39 cellular contexts compared by ENCODE assay signal in the genomic region with DNA sequence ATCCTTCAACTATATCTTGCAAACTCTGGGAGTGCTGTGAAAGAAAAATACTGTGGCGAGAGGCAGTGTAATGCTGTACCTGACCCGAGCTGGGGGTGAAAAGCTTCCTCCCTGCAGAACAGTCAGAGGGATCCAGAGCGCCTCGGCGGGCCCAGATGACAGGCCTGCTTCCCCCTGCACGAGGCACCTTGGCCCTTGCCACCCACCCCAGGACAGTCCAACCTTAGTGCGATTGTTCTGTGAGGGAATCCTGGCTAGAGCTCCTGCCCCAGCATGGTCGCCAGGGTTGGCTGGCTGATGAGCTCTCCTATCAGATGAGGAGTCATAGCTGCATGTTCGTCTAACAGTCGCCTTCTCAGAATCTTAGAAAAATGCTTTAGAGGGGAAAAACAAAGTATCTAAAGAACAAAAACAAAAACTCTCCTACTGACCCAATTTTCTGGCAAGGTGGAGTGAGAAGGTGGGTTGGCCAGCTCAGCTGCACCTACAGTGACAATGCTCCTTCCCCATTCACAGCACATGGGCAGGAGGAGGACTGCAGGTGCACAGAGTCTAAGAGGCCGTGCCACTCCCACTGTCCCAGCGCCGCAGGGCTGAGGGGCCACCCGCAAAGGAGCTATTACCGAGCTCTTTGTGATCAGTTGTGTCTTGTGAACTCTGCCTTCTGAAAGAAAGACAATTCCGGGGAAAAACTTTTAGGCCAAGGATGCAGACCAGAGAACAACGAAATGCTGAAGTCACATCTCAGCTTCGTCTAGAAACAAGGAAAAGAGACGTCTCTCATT. TPM values are rescaled to one million over a fixed set of nuclear protein-coding genes. Genes with fewer than 3 reads are reported as not detected.
"Had no signal": no experiment of that assay in that cellular context is flagged by ENCODE, and none has a peak within 500 bp of the region (broad histone marks: within the 10 kb centered on the region; RNA-seq: fewer than 3 reads in every experiment).

No MANE protein-coding gene starts in this region.

- H3K4me1 ChIP-seq: adrenal gland, body of pancreas, breast epithelium had no signal

- H3K36me3 ChIP-seq: adrenal gland, brain microvascular endothelial cell, breast epithelium, cardiac muscle cell had no signal

- H3K27me3 ChIP-seq: adrenal gland, body of pancreas, brain microvascular endothelial cell, cardiac muscle cell had no signal

- H3K4me3 Mint-ChIP-seq: activated B cell treated with CpG ODN at 0.5 μM for 24 hours; activated CD4-positive, alpha-beta memory T cell treated with anti-CD3 and anti-CD28 coated beads for 36 hours; activated CD4-positive, alpha-beta T cell treated with anti-CD3 and anti-CD28 coated beads, Interleukin-2, amount 10 ng/mL, durations not matched to agents 24 days and 14 days; activated CD8-positive, alpha-beta T cell treated with anti-CD3 and anti-CD28 coated beads for 36 hours; activated naive CD4-positive, alpha-beta T cell treated with anti-CD3 and anti-CD28 coated beads for 36 hours; activated naive CD8-positive, alpha-beta T cell treated with anti-CD3 and anti-CD28 coated beads for 36 hours; activated T-cell treated with anti-CD3 and anti-CD28 coated beads, Interleukin-2, amount 50 U/mL, for 4 hours; activated T-cell treated with anti-CD3 and anti-CD28 coated beads, Interleukin-2, amount 50 U/mL, for 72 hours; activated T-helper 1 cell treated with anti-CD3 and anti-CD28 coated beads, Interleukin-12 subunit alpha, Interleukin-12 subunit beta, Interleukin-2, Interleukin-4 antibody, amounts not matched to agents 30 ng/mL and 10 ng/mL and 1 ng/mL, durations not matched to agents 14 hours and 24 hours and 36 hours; activated T-helper 17 cell treated with anti-CD3 and anti-CD28 coated beads, Interleukin-2, amount 50 U/mL, for 72 hours; central memory CD8-positive, alpha-beta T cell; T-helper 1 cell treated with Interleukin-12 subunit alpha and Interleukin-12 subunit beta and Interleukin-4 antibody, amounts not matched to agents 30 μg/mL and 1 μg/mL, for 36 hours; T-helper 2 cell treated with Interferon-gamma antibody and Interleukin-4, amounts not matched to agents 5 μg/mL and 100 μg/mL, for 36 hours had no signal

- H3K9me3 Mint-ChIP-seq: activated B cell treated with CpG ODN at 0.5 μM for 24 hours; activated CD4-positive, alpha-beta memory T cell treated with anti-CD3 and anti-CD28 coated beads for 36 hours; activated T-helper 1 cell treated with anti-CD3 and anti-CD28 coated beads, Interleukin-12 subunit alpha, Interleukin-12 subunit beta, Interleukin-2, Interleukin-4 antibody, amounts not matched to agents 30 ng/mL and 10 ng/mL and 1 ng/mL, durations not matched to agents 14 hours and 24 hours and 36 hours; central memory CD8-positive, alpha-beta T cell; T-helper 1 cell treated with Interleukin-12 subunit alpha and Interleukin-12 subunit beta and Interleukin-4 antibody, amounts not matched to agents 30 μg/mL and 1 μg/mL, for 36 hours had no signal

- H3K4me3 ChIP-seq: adrenal gland, body of pancreas, breast epithelium, cardiac muscle cell had no signal

- ATAC-seq: activated CD8-positive, alpha-beta T cell treated with anti-CD3 and anti-CD28 coated beads for 36 hours; activated naive CD4-positive, alpha-beta T cell treated with anti-CD3 and anti-CD28 coated beads, Interleukin-2, amount 50 U/mL, for 72 hours; activated T-cell treated with anti-CD3 and anti-CD28 coated beads, Interleukin-2, amount 50 U/mL, for 4 hours; activated T-cell treated with anti-CD3 and anti-CD28 coated beads, Interleukin-2, amount 50 U/mL, for 72 hours; activated T-helper 17 cell treated with anti-CD3 and anti-CD28 coated beads, Interleukin-2, amount 50 U/mL, for 72 hours; body of pancreas had no signal

- H3K4me1 Mint-ChIP-seq: activated B cell treated with CpG ODN at 0.5 μM for 24 hours; activated CD4-positive, alpha-beta T cell treated with anti-CD3 and anti-CD28 coated beads, Interleukin-2, amount 10 ng/mL, durations not matched to agents 24 days and 14 days; activated naive CD8-positive, alpha-beta T cell treated with anti-CD3 and anti-CD28 coated beads for 36 hours; activated T-helper 17 cell treated with anti-CD3 and anti-CD28 coated beads, Interleukin-2, amount 50 U/mL, for 72 hours; central memory CD8-positive, alpha-beta T cell had no signal

- H3K27ac Mint-ChIP-seq: activated B cell treated with CpG ODN at 0.5 μM for 24 hours; activated CD4-positive, alpha-beta memory T cell treated with anti-CD3 and anti-CD28 coated beads for 36 hours; activated CD4-positive, alpha-beta T cell treated with anti-CD3 and anti-CD28 coated beads, Interleukin-2, amount 10 ng/mL, durations not matched to agents 24 days and 14 days; activated CD8-positive, alpha-beta T cell treated with anti-CD3 and anti-CD28 coated beads for 36 hours; activated naive CD4-positive, alpha-beta T cell treated with anti-CD3 and anti-CD28 coated beads for 36 hours; activated naive CD8-positive, alpha-beta T cell treated with anti-CD3 and anti-CD28 coated beads for 36 hours; activated T-cell treated with anti-CD3 and anti-CD28 coated beads, Interleukin-2, amount 50 U/mL, for 72 hours; activated T-helper 1 cell treated with anti-CD3 and anti-CD28 coated beads, Interleukin-12 subunit alpha, Interleukin-12 subunit beta, Interleukin-2, Interleukin-4 antibody, amounts not matched to agents 30 ng/mL and 10 ng/mL and 1 ng/mL, durations not matched to agents 14 hours and 24 hours and 36 hours; activated T-helper 17 cell treated with anti-CD3 and anti-CD28 coated beads, Interleukin-2, amount 50 U/mL, for 72 hours; T-helper 1 cell treated with Interleukin-12 subunit alpha and Interleukin-12 subunit beta and Interleukin-4 antibody, amounts not matched to agents 30 μg/mL and 1 μg/mL, for 36 hours; T-helper 2 cell treated with Interferon-gamma antibody and Interleukin-4, amounts not matched to agents 5 μg/mL and 100 μg/mL, for 36 hours had no signal

- H3K36me3 Mint-ChIP-seq: activated CD4-positive, alpha-beta memory T cell treated with anti-CD3 and anti-CD28 coated beads for 36 hours; activated naive CD4-positive, alpha-beta T cell treated with anti-CD3 and anti-CD28 coated beads, Interleukin-2, amount 50 U/mL, for 72 hours; activated naive CD8-positive, alpha-beta T cell treated with anti-CD3 and anti-CD28 coated beads for 36 hours had no signal

- H3K9me3 ChIP-seq: adrenal gland, body of pancreas, breast epithelium had no signal

- FAIRE-seq: astrocyte, TTC549 had no signal

- DNase-seq: activated B cell treated with CpG ODN at 0.5 μM for 24 hours; activated CD4-positive, alpha-beta memory T cell treated with anti-CD3 and anti-CD28 coated beads for 36 hours; activated CD4-positive, alpha-beta T cell treated with anti-CD3 and anti-CD28 coated beads for 4 hours; activated CD4-positive, alpha-beta T cell treated with anti-CD3 and anti-CD28 coated beads, Interleukin-2, amount 10 ng/mL, durations not matched to agents 24 days and 14 days; activated CD4-positive, alpha-beta T cell treated with anti-CD3 and anti-CD28 coated beads, Interleukin-2, amount 50 U/mL, for 1 hour; activated CD4-positive, alpha-beta T cell treated with anti-CD3 and anti-CD28 coated beads, Interleukin-2, amount 50 U/mL, for 4 hours; activated CD4-positive, CD25-positive, alpha-beta regulatory T cell treated with anti-CD3 and anti-CD28 coated beads, Interleukin-2, amount 50 U/mL, for 72 hours; activated CD8-positive, alpha-beta memory T cell treated with anti-CD3 and anti-CD28 coated beads, Interleukin-2, amount 50 U/mL, for 4 hours; activated CD8-positive, alpha-beta T cell treated with anti-CD3 and anti-CD28 coated beads for 36 hours; activated effector memory CD4-positive, alpha-beta T cell treated with anti-CD3 and anti-CD28 coated beads, Interleukin-2, amount 50 U/mL, for 16 hours; activated gamma-delta T cell treated with Interleukin-2 at 50 U/mL for 16 hours; activated naive CD4-positive, alpha-beta T cell; activated naive CD4-positive, alpha-beta T cell treated with anti-CD3 and anti-CD28 coated beads for 36 hours; activated naive CD4-positive, alpha-beta T cell treated with anti-CD3 and anti-CD28 coated beads, Interleukin-2, amount 50 U/mL, for 16 hours; activated naive CD8-positive, alpha-beta T cell treated with anti-CD3 and anti-CD28 coated beads for 36 hours; activated T-cell treated with anti-CD3 and anti-CD28 coated beads for 4 hours; activated T-cell treated with anti-CD3 and anti-CD28 coated beads, Interleukin-2, amount 50 U/mL, for 1 hour; activated T-cell treated with anti-CD3 and anti-CD28 coated beads, Interleukin-2, amount 50 U/mL, for 4 hours; activated T-cell treated with anti-CD3 and anti-CD28 coated beads, Interleukin-2, amount 50 U/mL, for 72 hours; adrenal gland; amniotic stem cell; aorta; body of pancreas; brain microvascular endothelial cell; cerebellar nuclear complex; T-helper 1 cell; T-helper 2 cell; T-helper 9 cell had no signal

- H3K27me3 Mint-ChIP-seq: activated CD4-positive, alpha-beta T cell treated with anti-CD3 and anti-CD28 coated beads, Interleukin-2, amount 10 ng/mL, durations not matched to agents 24 days and 14 days had no signal

RNA-seq across cellular contexts. Expression of gene GPR6, which starts 28.6 kb away (rescaled TPM):
- total RNA-seq: activated B cell treated with CpG ODN at 0.5 μM for 24 hours; activated CD4-positive, alpha-beta memory T cell treated with anti-CD3 and anti-CD28 coated beads for 36 hours; activated CD4-positive, alpha-beta T cell treated with anti-CD3 and anti-CD28 coated beads, Interleukin-2, amount 10 ng/mL, durations not matched to agents 24 days and 14 days; activated CD8-positive, alpha-beta memory T cell treated with anti-CD3 and anti-CD28 coated beads for 36 hours; activated CD8-positive, alpha-beta T cell treated with anti-CD3 and anti-CD28 coated beads for 36 hours; activated naive CD4-positive, alpha-beta T cell treated with anti-CD3 and anti-CD28 coated beads for 36 hours; activated naive CD4-positive, alpha-beta T cell treated with anti-CD3 and anti-CD28 coated beads, Interleukin-2, amount 50 U/mL, for 72 hours; activated naive CD8-positive, alpha-beta T cell treated with anti-CD3 and anti-CD28 coated beads for 36 hours; activated T-cell treated with anti-CD3 and anti-CD28 coated beads, Interleukin-2, amount 50 U/mL, for 4 hours; activated T-cell treated with anti-CD3 and anti-CD28 coated beads, Interleukin-2, amount 50 U/mL, for 72 hours; activated T-helper 1 cell treated with anti-CD3 and anti-CD28 coated beads, Interleukin-12 subunit alpha, Interleukin-12 subunit beta, Interleukin-2, Interleukin-4 antibody, amounts not matched to agents 30 ng/mL and 10 ng/mL and 1 ng/mL, durations not matched to agents 14 hours and 24 hours and 36 hours; activated T-helper 17 cell treated with anti-CD3 and anti-CD28 coated beads, Interleukin-2, amount 50 U/mL, for 72 hours; adrenal gland; aorta; astrocyte; body of pancreas; cardiac muscle cell had no signal
